In the genomic region with DNA sequence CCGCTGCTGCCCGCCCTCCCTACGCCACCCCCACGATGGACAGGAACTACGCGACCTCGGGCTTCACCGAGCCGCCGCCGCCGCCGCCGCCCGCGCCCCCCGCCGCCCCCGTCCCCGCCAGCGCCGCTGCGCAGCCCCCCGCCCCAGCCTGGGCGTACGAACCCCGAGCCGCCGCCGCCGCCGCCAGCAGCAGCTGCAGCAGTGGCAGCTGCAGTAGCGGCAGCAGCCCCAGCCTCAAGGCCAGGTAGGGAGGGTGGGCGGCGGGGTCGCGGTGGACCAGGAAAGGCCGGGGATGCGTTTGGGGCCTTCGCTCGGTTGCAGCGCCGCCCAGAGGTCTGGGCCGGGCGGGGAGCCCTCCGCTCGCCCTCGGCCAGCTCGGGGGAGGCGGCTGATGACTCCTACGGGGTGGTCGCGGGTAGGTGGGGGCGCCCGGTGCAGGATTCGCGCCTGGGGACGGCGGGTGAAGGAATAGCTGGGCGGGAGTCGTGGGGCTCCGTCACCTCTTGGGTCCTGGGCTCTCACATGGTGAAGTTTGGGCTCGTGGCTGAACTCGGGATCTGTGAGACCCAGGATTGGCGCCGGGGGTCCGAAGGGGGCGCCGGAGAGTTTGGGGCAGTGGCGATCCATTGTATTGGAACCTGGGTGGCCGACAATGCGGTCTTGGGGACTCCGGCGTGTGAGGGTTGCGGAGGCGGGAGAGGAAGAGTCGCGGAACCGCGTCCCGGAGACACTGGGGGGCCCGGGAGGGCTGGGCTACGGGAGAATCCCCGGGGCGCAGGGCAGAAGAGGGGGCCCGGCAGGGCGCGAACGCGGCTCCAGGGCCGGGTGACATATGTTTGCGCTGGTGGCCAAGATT, we compare ENCODE assay signal across 8 cellular contexts. TPM values are rescaled to one million over a fixed set of nuclear protein-coding genes. Genes with fewer than 3 reads are reported as not detected.
DNase-seq lines count a peak whose midpoint lies in the region; ATAC-seq, FAIRE-seq and TF ChIP-seq lines count a peak whose summit lies in the region.

No MANE protein-coding gene starts in this region.

- peak; percentile 61 for TF ChIP-seq CTCF in WERI-Rb-1 (IDR thresholded peaks at IDR 0.05; ENCODE audit: low read depth, low read length)
- peak; percentile 76 for TF ChIP-seq CTCF in bronchial epithelial cell (IDR thresholded peaks at IDR 0.05; ENCODE audit: insufficient read depth, low read length, severe bottlenecking)

- H3K36me3 ChIP-seq in WERI-Rb-1 (peaks cover 25% of the 10 kb centered on the region), bronchial epithelial cell (ENCODE audit: control insufficient read depth, insufficient read depth, low read length) (no peaks in the 10 kb centered on the region)

- ATAC-seq in GM21619 (IDR thresholded peaks at IDR 0.05; ENCODE audit: unreplicated experiment) = peak; percentile 33

- H3K27ac ChIP-seq in WERI-Rb-1 = peak overlapping the region; percentile 91

- in situ Hi-C loops in KBM-7 (cut with MboI; ENCODE audit: low pct_unique_long_range_greater_than_20kb, low sequenced_read_pairs) = no loop called here

- no peaks in the 10 kb centered on the region for H3K27me3 ChIP-seq in WERI-Rb-1 (ENCODE audit: insufficient read depth, low read depth, severe bottlenecking)
- H3K27me3 ChIP-seq in bronchial epithelial cell (ENCODE audit: control insufficient read depth, insufficient read depth, low read length) = no peaks in the 10 kb centered on the region

- no peaks in the 10 kb centered on the region for H3K9me3 ChIP-seq in WERI-Rb-1 (ENCODE audit: severe bottlenecking)

- FAIRE-seq in bronchial epithelial cell (lab: Jason Lieb, UNC) = no peak

- DNase-seq in GDM1 (lab: John Stamatoyannopoulos, UW) (peak; percentile 68), KBM-7 (peak; percentile 65), WERI-Rb-1 (peak; percentile 65), bronchial epithelial cell (ENCODE audit: low read depth) (no peak), islet precursor cell (peak; percentile 88), SIG-M5 treated with dmso at 0.1 percent for 504 hours (lab: John Stamatoyannopoulos, UW; ENCODE audit: unreplicated experiment) (no peak)
- DNase-seq in stimulated activated CD4-positive, alpha-beta T cell treated with anti-CD3 and anti-CD28 coated beads, Interleukin-15, amount 100 ng/mL, for 1 hour (ENCODE audit: low read depth in 1 of 2, low spot score in 1 of 2) = peak; percentile 12 to 37

- peak overlapping the region; percentile 96 for H3K4me3 ChIP-seq in WERI-Rb-1 (ENCODE audit: low read depth, low read length)
- H3K4me3 ChIP-seq in bronchial epithelial cell (ENCODE audit: low read depth, low read length) = peak overlapping the region; percentile 94

RNA-seq across cellular contexts. Expression of a gene that starts 0.7 kb away (rescaled TPM):
- 11.1 and 13.2 TPM in 2 replicates for total RNA-seq in bronchial epithelial cell

Comparison
In these comparisons a context has a peak if more than half of its experiments do, and no peak if none do; other contexts are left out.
1. DNase-seq: peak in GDM1 (single experiment), KBM-7 (single experiment), WERI-Rb-1 (single experiment), islet precursor cell (single experiment) and stimulated activated CD4-positive, alpha-beta T cell treated with anti-CD3 and anti-CD28 coated beads, Interleukin-15, amount 100 ng/mL, for 1 hour (2 of 2); none in bronchial epithelial cell (single experiment) and SIG-M5 treated with dmso at 0.1 percent for 504 hours (single experiment).